In the genomic region with DNA sequence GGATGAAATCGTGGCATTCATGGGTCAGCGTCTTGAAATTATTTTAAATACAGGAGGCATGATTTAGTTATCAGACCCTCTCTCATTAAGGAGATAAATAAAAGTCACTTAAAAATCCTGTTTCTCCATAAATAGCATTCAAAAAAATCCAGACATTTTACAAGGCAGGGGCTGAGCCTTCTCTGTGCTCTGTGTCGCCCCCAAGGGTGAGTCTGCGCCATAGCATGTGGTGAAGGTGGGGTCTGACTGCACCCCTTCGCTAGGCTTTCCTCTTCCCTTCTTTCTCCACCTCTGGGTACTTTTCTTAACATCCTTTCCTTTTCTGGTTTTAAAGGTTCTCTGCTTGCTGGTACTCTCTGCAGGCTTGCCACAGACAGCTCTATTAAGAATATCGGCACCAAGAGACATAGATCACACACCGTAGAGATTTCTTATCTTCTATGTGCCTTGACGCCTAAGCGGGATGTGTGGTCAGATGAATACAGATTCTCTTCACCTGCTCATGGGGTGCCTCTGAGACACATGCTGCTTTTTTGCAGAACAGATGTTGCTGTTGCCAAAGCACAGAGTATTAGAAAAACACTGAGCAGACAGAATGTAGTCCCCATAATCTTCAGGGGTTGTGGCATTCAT, we compare ENCODE assay signal across 9 cellular contexts. TPM values are rescaled to one million over a fixed set of nuclear protein-coding genes. Genes with fewer than 3 reads are reported as not detected.
DNase-seq lines count a peak whose midpoint lies in the region; ATAC-seq and FAIRE-seq lines count a peak whose summit lies in the region.
"Had no signal": no experiment of that assay in that cellular context is flagged by ENCODE, and none has a peak within 500 bp of the region (broad histone marks: within the 10 kb centered on the region; RNA-seq: fewer than 3 reads in every experiment).

No MANE protein-coding gene starts in this region.

- no peaks in the 10 kb centered on the region for H3K4me1 ChIP-seq in mesenchymal stem cell (ENCODE audit: control insufficient read depth, insufficient read depth, low read depth, low read length)

- no peak for ATAC-seq in HG03342 (IDR thresholded peaks at IDR 0.05; ENCODE audit: unreplicated experiment)
- ATAC-seq: right cardiac atrium had no signal

- no peaks in the 10 kb centered on the region for H3K27me3 ChIP-seq in mesenchymal stem cell (ENCODE audit: control insufficient read depth in 1 of 2, insufficient read depth in 1 of 2, low read length in 2 of 2)

- no peak overlapping the region for H2BK12ac ChIP-seq in mesenchymal stem cell (ENCODE audit: low read length in 2 of 2)

- no peaks in the 10 kb centered on the region for H3K27me3 Mint-ChIP-seq in activated T-helper 2 cell treated with anti-CD3 and anti-CD28 coated beads, Interferon-gamma antibody, Interleukin-2, Interleukin-4, amounts not matched to agents 10 μg/mL and 5 μg/mL and 100 μg/mL, durations not matched to agents 14 hours and 24 hours and 36 hours (ENCODE audit: low read depth)

- no peaks in the 10 kb centered on the region for H3K9me3 ChIP-seq in mesenchymal stem cell (ENCODE audit: control insufficient read depth, low read length)

- no peak overlapping the region for H2BK120ac ChIP-seq in mesenchymal stem cell (ENCODE audit: low read depth, low read length)

- H3K27ac Mint-ChIP-seq in activated T-helper 2 cell treated with anti-CD3 and anti-CD28 coated beads, Interferon-gamma antibody, Interleukin-2, Interleukin-4, amounts not matched to agents 10 μg/mL and 5 μg/mL and 100 μg/mL, durations not matched to agents 14 hours and 24 hours and 36 hours, result no peak overlapping the region

- H3K36me3 ChIP-seq in mesenchymal stem cell (ENCODE audit: control insufficient read depth in 1 of 2, insufficient read depth in 2 of 2, low read depth in 1 of 2, low read length in 2 of 2), result peaks cover 13 to 37% of the 10 kb centered on the region in 2 experiments

- H3K4me3 ChIP-seq in mesenchymal stem cell (ENCODE audit: insufficient read depth in 1 of 2, low read depth in 1 of 2, low read length in 2 of 2), result no peak overlapping the region

- H3K23ac ChIP-seq in mesenchymal stem cell (ENCODE audit: low read length in 2 of 2), result no peak overlapping the region

- H3K4me3 Mint-ChIP-seq in activated T-helper 2 cell treated with anti-CD3 and anti-CD28 coated beads, Interferon-gamma antibody, Interleukin-2, Interleukin-4, amounts not matched to agents 10 μg/mL and 5 μg/mL and 100 μg/mL, durations not matched to agents 14 hours and 24 hours and 36 hours (ENCODE audit: low read depth), result no peak overlapping the region

- no peak for FAIRE-seq in HTR-8/SVneo (lab: Jason Lieb, UNC)
- FAIRE-seq in GM19239 (lab: Jason Lieb, UNC), result no peak

- DNase-seq in D341Med (ENCODE audit: low spot score) (peak; percentile 64), HTR-8/SVneo (ENCODE audit: insufficient read length, low spot score) (peak; percentile 55), mesenchymal stem cell (peak; percentile 6), CD1c-positive myeloid dendritic cell (ENCODE audit: extremely low spot score) (no peak), COLO829 (ENCODE audit: low spot score) (no peak), GM19239 (ENCODE audit: insufficient read length, low spot score) (no peak)
- DNase-seq in activated T-helper 2 cell treated with anti-CD3 and anti-CD28 coated beads, Interferon-gamma antibody, Interleukin-2, Interleukin-4, amounts not matched to agents 10 μg/mL and 5 μg/mL and 100 μg/mL, durations not matched to agents 14 hours and 24 hours and 36 hours (ENCODE audit: low spot score), result peak; percentile 9
- DNase-seq: right cardiac atrium had no signal

- no peak overlapping the region for H4K8ac ChIP-seq in mesenchymal stem cell (ENCODE audit: low read length)

- peaks cover 10% of the 10 kb centered on the region for H3K4me1 Mint-ChIP-seq in activated T-helper 2 cell treated with anti-CD3 and anti-CD28 coated beads, Interferon-gamma antibody, Interleukin-2, Interleukin-4, amounts not matched to agents 10 μg/mL and 5 μg/mL and 100 μg/mL, durations not matched to agents 14 hours and 24 hours and 36 hours (ENCODE audit: low read depth)

- H3K4me2 ChIP-seq in mesenchymal stem cell (ENCODE audit: low read length, poor library complexity, severe bottlenecking), result no peak overlapping the region

- no peak overlapping the region for H3K27ac ChIP-seq in mesenchymal stem cell (ENCODE audit: low read length, poor library complexity, severe bottlenecking)

- no peak overlapping the region for H2BK5ac ChIP-seq in mesenchymal stem cell (ENCODE audit: low read depth, low read length, poor library complexity, severe bottlenecking)

- no peak overlapping the region for H2AFZ ChIP-seq in mesenchymal stem cell (ENCODE audit: low read depth, low read length)

- H4K91ac ChIP-seq in mesenchymal stem cell (ENCODE audit: low read length), result no peak overlapping the region

- no peak overlapping the region for H3K18ac ChIP-seq in mesenchymal stem cell (ENCODE audit: low read depth in 1 of 2, low read length in 2 of 2)

- H3K4ac ChIP-seq in mesenchymal stem cell (ENCODE audit: low read depth in 1 of 2, low read length in 2 of 2), result no peak overlapping the region

- WGBS in mesenchymal stem cell, result 80% methylated on average over 9 of the region's 9 CpGs

- no peak overlapping the region for H3K9ac ChIP-seq in mesenchymal stem cell (ENCODE audit: low read length)

- intact Hi-C loops in activated T-helper 2 cell treated with anti-CD3 and anti-CD28 coated beads, Interferon-gamma antibody, Interleukin-2, Interleukin-4, amounts not matched to agents 10 μg/mL and 5 μg/mL and 100 μg/mL, durations not matched to agents 14 hours and 24 hours and 36 hours (cut with micrococcal nuclease), result no loop called here

- H3K79me1 ChIP-seq in mesenchymal stem cell (replicated peaks; ENCODE audit: low read length, poor library complexity, severe bottlenecking), result peaks cover 30% of the 10 kb centered on the region

- H3K14ac ChIP-seq in mesenchymal stem cell (ENCODE audit: low read length in 2 of 2), result no peak overlapping the region

- H3K9me3 Mint-ChIP-seq in activated T-helper 2 cell treated with anti-CD3 and anti-CD28 coated beads, Interferon-gamma antibody, Interleukin-2, Interleukin-4, amounts not matched to agents 10 μg/mL and 5 μg/mL and 100 μg/mL, durations not matched to agents 14 hours and 24 hours and 36 hours, result no peaks in the 10 kb centered on the region

- peaks cover 18% of the 10 kb centered on the region for H3K36me3 Mint-ChIP-seq in activated T-helper 2 cell treated with anti-CD3 and anti-CD28 coated beads, Interferon-gamma antibody, Interleukin-2, Interleukin-4, amounts not matched to agents 10 μg/mL and 5 μg/mL and 100 μg/mL, durations not matched to agents 14 hours and 24 hours and 36 hours (ENCODE audit: low read depth)

- no peak overlapping the region for H2BK15ac ChIP-seq in mesenchymal stem cell (ENCODE audit: low read depth, poor library complexity, severe bottlenecking)

- no peak overlapping the region for H2AK5ac ChIP-seq in mesenchymal stem cell (ENCODE audit: low read length, severe bottlenecking)

RNA-seq across cellular contexts. Expression of a gene that starts 20.1 kb away (rescaled TPM):
- 1.2 and 1.7 TPM in 2 replicates for total RNA-seq in activated T-helper 2 cell treated with anti-CD3 and anti-CD28 coated beads, Interferon-gamma antibody, Interleukin-2, Interleukin-4, amounts not matched to agents 10 μg/mL and 5 μg/mL and 100 μg/mL, durations not matched to agents 14 hours and 24 hours and 36 hours
- polyA plus RNA-seq in mesenchymal stem cell (2013, experiment 1 of 2), result 0.06 TPM
- polyA plus RNA-seq in mesenchymal stem cell (2013, experiment 2 of 2), result 0.10 TPM
- total RNA-seq: right cardiac atrium had no signal
- polyA plus RNA-seq: right cardiac atrium had no signal

RNA-seq across cellular contexts. Expression of a gene that starts 28.6 kb away (rescaled TPM):
- 0.97 and 1.8 TPM in 2 replicates for total RNA-seq in activated T-helper 2 cell treated with anti-CD3 and anti-CD28 coated beads, Interferon-gamma antibody, Interleukin-2, Interleukin-4, amounts not matched to agents 10 μg/mL and 5 μg/mL and 100 μg/mL, durations not matched to agents 14 hours and 24 hours and 36 hours
- 0.44 TPM for polyA plus RNA-seq in mesenchymal stem cell (2013, experiment 1 of 2)
- polyA plus RNA-seq in mesenchymal stem cell (2013, experiment 2 of 2), result 0.22 TPM

RNA-seq across cellular contexts. Expression of a gene that starts 36.1 kb away (rescaled TPM):
- total RNA-seq in activated T-helper 2 cell treated with anti-CD3 and anti-CD28 coated beads, Interferon-gamma antibody, Interleukin-2, Interleukin-4, amounts not matched to agents 10 μg/mL and 5 μg/mL and 100 μg/mL, durations not matched to agents 14 hours and 24 hours and 36 hours, result 103 and 107 TPM in 2 replicates
- 64.8 TPM for polyA plus RNA-seq in mesenchymal stem cell (2013, experiment 1 of 2)
- polyA plus RNA-seq in mesenchymal stem cell (2013, experiment 2 of 2), result 64.7 TPM

Comparison
In these comparisons a context has a peak if more than half of its experiments do, and no peak if none do; other contexts are left out.
1. DNase-seq: peak in D341Med (single experiment), HTR-8/SVneo (single experiment), activated T-helper 2 cell treated with anti-CD3 and anti-CD28 coated beads, Interferon-gamma antibody, Interleukin-2, Interleukin-4, amounts not matched to agents 10 μg/mL and 5 μg/mL and 100 μg/mL, durations not matched to agents 14 hours and 24 hours and 36 hours (single experiment) and mesenchymal stem cell (single experiment); none in CD1c-positive myeloid dendritic cell (single experiment), COLO829 (single experiment) and GM19239 (single experiment).